10 cellular contexts compared by ENCODE assay signal in the genomic region with DNA sequence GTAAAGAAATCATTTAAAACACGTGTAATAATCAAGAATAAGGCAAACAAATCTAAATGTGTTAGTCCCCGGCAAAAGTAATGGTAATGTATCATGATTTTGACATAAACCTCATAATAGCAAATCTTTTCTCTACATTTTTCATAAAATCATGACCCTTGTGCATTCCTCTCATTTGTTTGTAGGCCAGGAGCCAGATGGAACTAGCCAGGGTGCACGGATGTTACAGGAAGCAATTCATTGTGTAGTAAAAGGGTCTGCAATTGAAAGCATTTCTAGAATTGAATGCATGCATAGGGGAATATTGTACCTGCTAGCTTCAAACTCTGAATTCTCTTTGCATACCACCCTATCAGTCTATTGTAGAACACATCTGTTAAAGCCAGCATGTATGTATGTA.
"Had no signal": no experiment of that assay in that cellular context is flagged by ENCODE, and none has a peak within 500 bp of the region (broad histone marks: within the 10 kb centered on the region; RNA-seq: fewer than 3 reads in every experiment).

No MANE protein-coding gene starts in this region.

- DNase-seq: GM23248, GOT3, H7, HFFc6, KBM-7 had no signal

- H3K27ac ChIP-seq: GM23248, HL-60 had no signal

- H3K4me3 ChIP-seq: GM23248, HAP-1 had no signal

- H3K4me3 Mint-ChIP-seq: HFFc6, IgD-negative memory B cell had no signal

- H3K27ac Mint-ChIP-seq: HFFc6, IgD-negative memory B cell had no signal

- FAIRE-seq: HepG2 had no signal

- H3K27me3 Mint-ChIP-seq: IgD-negative memory B cell had no signal

- H3K4me1 Mint-ChIP-seq: IgD-negative memory B cell had no signal

- H3K9me3 ChIP-seq: HAP-1 had no signal

- ATAC-seq: HCT116, HepG2 had no signal

- H3K36me3 Mint-ChIP-seq: IgD-negative memory B cell had no signal

- H3K36me3 ChIP-seq: HAP-1 had no signal

- H3K4me1 ChIP-seq: HAP-1 had no signal
